27 cellular contexts compared by ENCODE assay signal in genomic region chr1:238111081-238111480, GRCh38.
"Had no signal": no experiment of that assay in that cellular context is flagged by ENCODE, and none has a peak within 500 bp of the region (broad histone marks: within the 10 kb centered on the region; RNA-seq: fewer than 3 reads in every experiment).

No MANE protein-coding gene starts in this region.

- DNase-seq: activated CD4-positive, alpha-beta T cell treated with anti-CD3 and anti-CD28 coated beads, Interleukin-2, amount 10 ng/mL, durations not matched to agents 24 days and 14 days; activated CD4-positive, alpha-beta T cell treated with anti-CD3 and anti-CD28 coated beads, Interleukin-2, amount 50 U/mL, for 4 hours; activated CD4-positive, CD25-positive, alpha-beta regulatory T cell; activated CD8-positive, alpha-beta T cell treated with anti-CD3 and anti-CD28 coated beads, Interleukin-2, amount 10 ng/mL, durations not matched to agents 7 days and 5 days; activated gamma-delta T cell treated with Interleukin-2 at 50 U/mL for 16 hours; activated naive CD4-positive, alpha-beta T cell treated with anti-CD3 and anti-CD28 coated beads for 36 hours; activated T-cell treated with anti-CD3 and anti-CD28 coated beads, Interleukin-2, amount 50 U/mL, for 24 hours; adrenal gland; body of pancreas; cerebellar nuclear complex; MM.1S; MV-4-11; NCI-H1092; NCI-H1436 treated with DMSO at 0.1 percent for 48 hours; NCI-H1694 treated with DMSO at 0.1 percent for 48 hours; NCI-H2029; NCI-H345; NCI-H524 treated with DMSO at 0.1 percent for 48 hours; PC-3; Peyer's patch; RPMI8226; SHP77 treated with DMSO at 0.1 percent for 48 hours; T-cell; T-helper 17 cell had no signal

- H3K36me3 Mint-ChIP-seq: activated naive CD4-positive, alpha-beta T cell treated with anti-CD3 and anti-CD28 coated beads, Interleukin-2, amount 50 U/mL, for 72 hours; T-cell had no signal

- H3K4me3 Mint-ChIP-seq: activated CD4-positive, alpha-beta T cell treated with anti-CD3 and anti-CD28 coated beads, Interleukin-2, amount 10 ng/mL, durations not matched to agents 24 days and 14 days; activated CD8-positive, alpha-beta T cell treated with anti-CD3 and anti-CD28 coated beads, Interleukin-2, amount 10 ng/mL, durations not matched to agents 7 days and 5 days; activated naive CD4-positive, alpha-beta T cell treated with anti-CD3 and anti-CD28 coated beads for 36 hours; activated T-cell treated with anti-CD3 and anti-CD28 coated beads, Interleukin-2, amount 50 U/mL, for 24 hours; T-cell; T-helper 17 cell had no signal

- ATAC-seq: activated CD8-positive, alpha-beta T cell treated with anti-CD3 and anti-CD28 coated beads, Interleukin-2, amount 10 ng/mL, durations not matched to agents 7 days and 5 days; activated naive CD4-positive, alpha-beta T cell treated with anti-CD3 and anti-CD28 coated beads, Interleukin-2, amount 50 U/mL, for 72 hours; body of pancreas; PC-3; SK-N-SH treated with all-trans-retinoic acid at 6 μM for 48 hours; T-cell; T-helper 17 cell had no signal

- H3K27ac Mint-ChIP-seq: activated CD4-positive, alpha-beta T cell treated with anti-CD3 and anti-CD28 coated beads, Interleukin-2, amount 10 ng/mL, durations not matched to agents 24 days and 14 days; activated CD8-positive, alpha-beta T cell treated with anti-CD3 and anti-CD28 coated beads, Interleukin-2, amount 10 ng/mL, durations not matched to agents 7 days and 5 days; activated naive CD4-positive, alpha-beta T cell treated with anti-CD3 and anti-CD28 coated beads for 36 hours; activated naive CD4-positive, alpha-beta T cell treated with anti-CD3 and anti-CD28 coated beads, Interleukin-2, amount 50 U/mL, for 72 hours; activated T-cell treated with anti-CD3 and anti-CD28 coated beads, Interleukin-2, amount 50 U/mL, for 24 hours; activated T-helper 2 cell treated with anti-CD3 and anti-CD28 coated beads, Interferon-gamma antibody, Interleukin-2, Interleukin-4, amounts not matched to agents 10 μg/mL and 5 μg/mL and 100 μg/mL, durations not matched to agents 14 hours and 24 hours and 36 hours; T-cell; T-helper 17 cell had no signal

- H3K27me3 Mint-ChIP-seq: activated CD4-positive, alpha-beta T cell treated with anti-CD3 and anti-CD28 coated beads, Interleukin-2, amount 10 ng/mL, durations not matched to agents 24 days and 14 days; activated T-cell treated with anti-CD3 and anti-CD28 coated beads, Interleukin-2, amount 50 U/mL, for 24 hours; T-cell; T-helper 17 cell had no signal

- H3K4me1 Mint-ChIP-seq: activated CD4-positive, alpha-beta T cell treated with anti-CD3 and anti-CD28 coated beads, Interleukin-2, amount 10 ng/mL, durations not matched to agents 24 days and 14 days; T-cell; T-helper 17 cell had no signal

- H3K9me3 Mint-ChIP-seq: activated CD4-positive, alpha-beta T cell treated with anti-CD3 and anti-CD28 coated beads, Interleukin-2, amount 10 ng/mL, durations not matched to agents 24 days and 14 days; activated naive CD4-positive, alpha-beta T cell treated with anti-CD3 and anti-CD28 coated beads for 36 hours; activated T-helper 2 cell treated with anti-CD3 and anti-CD28 coated beads, Interferon-gamma antibody, Interleukin-2, Interleukin-4, amounts not matched to agents 10 μg/mL and 5 μg/mL and 100 μg/mL, durations not matched to agents 14 hours and 24 hours and 36 hours had no signal
